Comparison of ENCODE assay signal across 1 cellular context in the genomic region with DNA sequence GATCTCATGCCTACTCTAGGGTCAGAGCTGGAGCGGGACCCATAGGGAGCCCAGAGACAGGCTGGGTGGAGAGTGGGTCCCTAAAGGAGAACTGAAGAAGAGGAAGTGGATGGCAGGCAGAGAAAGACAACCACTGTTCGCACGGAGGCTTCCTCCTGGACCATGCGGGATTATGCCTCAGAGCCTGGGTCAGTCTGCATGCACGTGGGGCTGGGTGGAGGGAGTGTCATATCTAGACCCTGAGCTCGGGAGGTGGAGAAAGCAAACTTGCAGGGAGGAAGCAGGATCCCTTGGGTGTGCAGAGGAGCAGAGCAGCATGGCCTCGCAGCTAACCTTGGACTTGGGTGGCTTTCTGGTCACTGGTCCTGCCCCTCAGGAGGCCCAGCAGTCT.
TF ChIP-seq lines count a peak whose summit lies in the region.

No MANE protein-coding gene starts in this region.

TF ChIP-seq in GM23338, 12 proteins besides CTCF, POLR2A, EP300 and RAD21 (continued from another document):
- TF ChIP-seq, protein P1, sequence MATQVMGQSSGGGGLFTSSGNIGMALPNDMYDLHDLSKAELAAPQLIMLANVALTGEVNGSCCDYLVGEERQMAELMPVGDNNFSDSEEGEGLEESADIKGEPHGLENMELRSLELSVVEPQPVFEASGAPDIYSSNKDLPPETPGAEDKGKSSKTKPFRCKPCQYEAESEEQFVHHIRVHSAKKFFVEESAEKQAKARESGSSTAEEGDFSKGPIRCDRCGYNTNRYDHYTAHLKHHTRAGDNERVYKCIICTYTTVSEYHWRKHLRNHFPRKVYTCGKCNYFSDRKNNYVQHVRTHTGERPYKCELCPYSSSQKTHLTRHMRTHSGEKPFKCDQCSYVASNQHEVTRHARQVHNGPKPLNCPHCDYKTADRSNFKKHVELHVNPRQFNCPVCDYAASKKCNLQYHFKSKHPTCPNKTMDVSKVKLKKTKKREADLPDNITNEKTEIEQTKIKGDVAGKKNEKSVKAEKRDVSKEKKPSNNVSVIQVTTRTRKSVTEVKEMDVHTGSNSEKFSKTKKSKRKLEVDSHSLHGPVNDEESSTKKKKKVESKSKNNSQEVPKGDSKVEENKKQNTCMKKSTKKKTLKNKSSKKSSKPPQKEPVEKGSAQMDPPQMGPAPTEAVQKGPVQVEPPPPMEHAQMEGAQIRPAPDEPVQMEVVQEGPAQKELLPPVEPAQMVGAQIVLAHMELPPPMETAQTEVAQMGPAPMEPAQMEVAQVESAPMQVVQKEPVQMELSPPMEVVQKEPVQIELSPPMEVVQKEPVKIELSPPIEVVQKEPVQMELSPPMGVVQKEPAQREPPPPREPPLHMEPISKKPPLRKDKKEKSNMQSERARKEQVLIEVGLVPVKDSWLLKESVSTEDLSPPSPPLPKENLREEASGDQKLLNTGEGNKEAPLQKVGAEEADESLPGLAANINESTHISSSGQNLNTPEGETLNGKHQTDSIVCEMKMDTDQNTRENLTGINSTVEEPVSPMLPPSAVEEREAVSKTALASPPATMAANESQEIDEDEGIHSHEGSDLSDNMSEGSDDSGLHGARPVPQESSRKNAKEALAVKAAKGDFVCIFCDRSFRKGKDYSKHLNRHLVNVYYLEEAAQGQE (IDR thresholded peaks at IDR 0.05; ENCODE audit: unreplicated experiment): no peak
